In the genomic region with DNA sequence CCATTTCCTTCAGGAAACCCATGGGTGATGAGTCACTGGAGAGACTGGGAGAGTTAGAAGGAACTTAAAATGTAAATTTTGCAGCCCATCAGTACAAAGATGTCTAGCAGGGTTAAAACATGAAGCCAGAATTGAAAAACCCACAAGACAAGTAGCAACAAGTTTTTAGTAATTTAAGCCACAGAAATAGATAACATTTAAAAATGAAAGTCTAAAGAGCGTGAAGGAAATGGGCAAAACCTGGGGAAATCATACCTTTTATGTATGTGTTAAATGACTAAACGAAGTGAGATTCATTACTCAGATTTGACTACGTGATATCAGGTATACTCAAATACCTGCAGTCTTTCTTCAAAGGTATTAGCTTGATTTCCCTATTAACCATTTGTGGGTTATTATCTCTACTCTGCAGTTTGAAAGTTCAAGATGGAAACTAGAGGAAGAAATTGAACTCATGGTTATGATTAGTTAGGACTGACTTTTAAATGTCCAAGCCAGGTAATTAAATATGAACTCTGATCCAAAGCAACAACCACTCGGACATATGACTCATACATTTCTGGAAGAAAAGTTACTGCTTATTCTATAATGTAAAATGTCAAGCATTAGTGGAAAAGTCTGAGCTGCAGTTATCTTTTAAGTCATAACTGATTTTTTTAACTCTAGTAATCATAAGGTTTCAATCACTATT, we compare ENCODE assay signal across 1 cellular context.
TF ChIP-seq lines count a peak whose summit lies in the region.

No MANE protein-coding gene starts in this region.

TF ChIP-seq in GM12878, 131 proteins besides CTCF, POLR2A, EP300 and RAD21 (continued from another document):
- TF ChIP-seq NBN (IDR thresholded peaks at IDR 0.05) (peak; percentile 71; the same call in 1 of the 2 replicates), HDGF (IDR thresholded peaks at IDR 0.05) (no peak), SREBF1 (IDR thresholded peaks at IDR 0.05; ENCODE audit: low read length) (peak; percentile 66), RAD51 (IDR thresholded peaks at IDR 0.05) (no peak), POLR2AphosphoS2 (IDR thresholded peaks at IDR 0.05; ENCODE audit: low read depth, low read length) (no peak), FOXK2 (IDR thresholded peaks at IDR 0.05) (no peak), SPI1 (IDR thresholded peaks at IDR 0.05; ENCODE audit: borderline replicate concordance, insufficient read depth, low read depth, low read length) (0 out of 2 replicates have a peak, but pooled peaks have one; percentile 1), TCF3 (IDR thresholded peaks at IDR 0.05; ENCODE audit: borderline replicate concordance, insufficient read depth, low read depth, low read length) (no peak), SMAD5 (IDR thresholded peaks at IDR 0.05; ENCODE audit: low read depth) (no peak), SIN3A (IDR thresholded peaks at IDR 0.05; ENCODE audit: low read depth, low read length) (no peak), EZH2 (IDR thresholded peaks at IDR 0.05; ENCODE audit: borderline replicate concordance, control insufficient read depth, low read depth, low read length) (no peak), ZNF207 (IDR thresholded peaks at IDR 0.05; ENCODE audit: borderline replicate concordance) (no peak), CREB1 (IDR thresholded peaks at IDR 0.05; ENCODE audit: low read depth) (no peak), TBL1XR1 (IDR thresholded peaks at IDR 0.05; ENCODE audit: low read depth, low read length) (peak; percentile 15; the same call in 1 of the 2 replicates), ETV6 (conservative IDR thresholded peaks at IDR 0.05 in 1 of 2, IDR thresholded peaks at IDR 0.05 in 1 of 2; ENCODE audit: borderline replicate concordance in 1 of 2, low read depth in 1 of 2) (peak in 1 of 2 experiments; percentile 80; a peak in 1 of 4 replicates), RBBP5 (conservative IDR thresholded peaks at IDR 0.05) (no peak), NRF1 (conservative IDR thresholded peaks at IDR 0.05; ENCODE audit: low read depth, low read length) (no peak), LARP7 (IDR thresholded peaks at IDR 0.05) (no peak), BHLHE40 (IDR thresholded peaks at IDR 0.05; ENCODE audit: borderline replicate concordance in 1 of 2, low read depth in 2 of 2, low read length in 1 of 2) (peak; percentile 29 to 53; a peak in 2 of 4 replicates), DPF2 (IDR thresholded peaks at IDR 0.05) (peak; percentile 67; the same call in 1 of the 2 replicates), CBFB (IDR thresholded peaks at IDR 0.05; ENCODE audit: low read depth) (peak; percentile 88), MEF2A (IDR thresholded peaks at IDR 0.05; ENCODE audit: insufficient read depth, low read depth, low read length) (peak; percentile 81), NFXL1 (IDR thresholded peaks at IDR 0.05; ENCODE audit: borderline replicate concordance) (no peak), JUNB (IDR thresholded peaks at IDR 0.05) (peak; percentile 93), TARDBP (IDR thresholded peaks at IDR 0.05; ENCODE audit: borderline replicate concordance) (no peak), EGR1 (IDR thresholded peaks at IDR 0.05; ENCODE audit: borderline replicate concordance in 1 of 2, low read depth in 2 of 2, low read length in 2 of 2) (no peak), ZNF24 (IDR thresholded peaks at IDR 0.05) (peak; percentile 25; the same call in 1 of the 2 replicates)
- TF ChIP-seq, protein P1, sequence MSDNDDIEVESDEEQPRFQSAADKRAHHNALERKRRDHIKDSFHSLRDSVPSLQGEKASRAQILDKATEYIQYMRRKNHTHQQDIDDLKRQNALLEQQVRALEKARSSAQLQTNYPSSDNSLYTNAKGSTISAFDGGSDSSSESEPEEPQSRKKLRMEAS (IDR thresholded peaks at IDR 0.05; ENCODE audit: low read depth, low read length): no peak
- TF ChIP-seq, protein P2, sequence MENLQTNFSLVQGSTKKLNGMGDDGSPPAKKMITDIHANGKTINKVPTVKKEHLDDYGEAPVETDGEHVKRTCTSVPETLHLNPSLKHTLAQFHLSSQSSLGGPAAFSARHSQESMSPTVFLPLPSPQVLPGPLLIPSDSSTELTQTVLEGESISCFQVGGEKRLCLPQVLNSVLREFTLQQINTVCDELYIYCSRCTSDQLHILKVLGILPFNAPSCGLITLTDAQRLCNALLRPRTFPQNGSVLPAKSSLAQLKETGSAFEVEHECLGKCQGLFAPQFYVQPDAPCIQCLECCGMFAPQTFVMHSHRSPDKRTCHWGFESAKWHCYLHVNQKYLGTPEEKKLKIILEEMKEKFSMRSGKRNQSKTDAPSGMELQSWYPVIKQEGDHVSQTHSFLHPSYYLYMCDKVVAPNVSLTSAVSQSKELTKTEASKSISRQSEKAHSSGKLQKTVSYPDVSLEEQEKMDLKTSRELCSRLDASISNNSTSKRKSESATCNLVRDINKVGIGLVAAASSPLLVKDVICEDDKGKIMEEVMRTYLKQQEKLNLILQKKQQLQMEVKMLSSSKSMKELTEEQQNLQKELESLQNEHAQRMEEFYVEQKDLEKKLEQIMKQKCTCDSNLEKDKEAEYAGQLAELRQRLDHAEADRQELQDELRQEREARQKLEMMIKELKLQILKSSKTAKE (IDR thresholded peaks at IDR 0.05; ENCODE audit: low read depth, poor library complexity, severe bottlenecking): peak; percentile 99
- TF ChIP-seq, protein P3, sequence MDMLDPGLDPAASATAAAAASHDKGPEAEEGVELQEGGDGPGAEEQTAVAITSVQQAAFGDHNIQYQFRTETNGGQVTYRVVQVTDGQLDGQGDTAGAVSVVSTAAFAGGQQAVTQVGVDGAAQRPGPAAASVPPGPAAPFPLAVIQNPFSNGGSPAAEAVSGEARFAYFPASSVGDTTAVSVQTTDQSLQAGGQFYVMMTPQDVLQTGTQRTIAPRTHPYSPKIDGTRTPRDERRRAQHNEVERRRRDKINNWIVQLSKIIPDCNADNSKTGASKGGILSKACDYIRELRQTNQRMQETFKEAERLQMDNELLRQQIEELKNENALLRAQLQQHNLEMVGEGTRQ (IDR thresholded peaks at IDR 0.05; ENCODE audit: borderline replicate concordance, low read depth, low read length): no peak
- TF ChIP-seq, protein P4, sequence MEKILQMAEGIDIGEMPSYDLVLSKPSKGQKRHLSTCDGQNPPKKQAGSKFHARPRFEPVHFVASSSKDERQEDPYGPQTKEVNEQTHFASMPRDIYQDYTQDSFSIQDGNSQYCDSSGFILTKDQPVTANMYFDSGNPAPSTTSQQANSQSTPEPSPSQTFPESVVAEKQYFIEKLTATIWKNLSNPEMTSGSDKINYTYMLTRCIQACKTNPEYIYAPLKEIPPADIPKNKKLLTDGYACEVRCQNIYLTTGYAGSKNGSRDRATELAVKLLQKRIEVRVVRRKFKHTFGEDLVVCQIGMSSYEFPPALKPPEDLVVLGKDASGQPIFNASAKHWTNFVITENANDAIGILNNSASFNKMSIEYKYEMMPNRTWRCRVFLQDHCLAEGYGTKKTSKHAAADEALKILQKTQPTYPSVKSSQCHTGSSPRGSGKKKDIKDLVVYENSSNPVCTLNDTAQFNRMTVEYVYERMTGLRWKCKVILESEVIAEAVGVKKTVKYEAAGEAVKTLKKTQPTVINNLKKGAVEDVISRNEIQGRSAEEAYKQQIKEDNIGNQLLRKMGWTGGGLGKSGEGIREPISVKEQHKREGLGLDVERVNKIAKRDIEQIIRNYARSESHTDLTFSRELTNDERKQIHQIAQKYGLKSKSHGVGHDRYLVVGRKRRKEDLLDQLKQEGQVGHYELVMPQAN (conservative IDR thresholded peaks at IDR 0.05): no peak
- TF ChIP-seq, protein P5, sequence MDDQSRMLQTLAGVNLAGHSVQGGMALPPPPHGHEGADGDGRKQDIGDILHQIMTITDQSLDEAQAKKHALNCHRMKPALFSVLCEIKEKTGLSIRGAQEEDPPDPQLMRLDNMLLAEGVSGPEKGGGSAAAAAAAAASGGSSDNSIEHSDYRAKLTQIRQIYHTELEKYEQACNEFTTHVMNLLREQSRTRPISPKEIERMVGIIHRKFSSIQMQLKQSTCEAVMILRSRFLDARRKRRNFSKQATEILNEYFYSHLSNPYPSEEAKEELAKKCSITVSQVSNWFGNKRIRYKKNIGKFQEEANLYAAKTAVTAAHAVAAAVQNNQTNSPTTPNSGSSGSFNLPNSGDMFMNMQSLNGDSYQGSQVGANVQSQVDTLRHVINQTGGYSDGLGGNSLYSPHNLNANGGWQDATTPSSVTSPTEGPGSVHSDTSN (IDR thresholded peaks at IDR 0.05; ENCODE audit: insufficient replicate concordance, low read depth, low read length): no peak
- TF ChIP-seq, protein P6, sequence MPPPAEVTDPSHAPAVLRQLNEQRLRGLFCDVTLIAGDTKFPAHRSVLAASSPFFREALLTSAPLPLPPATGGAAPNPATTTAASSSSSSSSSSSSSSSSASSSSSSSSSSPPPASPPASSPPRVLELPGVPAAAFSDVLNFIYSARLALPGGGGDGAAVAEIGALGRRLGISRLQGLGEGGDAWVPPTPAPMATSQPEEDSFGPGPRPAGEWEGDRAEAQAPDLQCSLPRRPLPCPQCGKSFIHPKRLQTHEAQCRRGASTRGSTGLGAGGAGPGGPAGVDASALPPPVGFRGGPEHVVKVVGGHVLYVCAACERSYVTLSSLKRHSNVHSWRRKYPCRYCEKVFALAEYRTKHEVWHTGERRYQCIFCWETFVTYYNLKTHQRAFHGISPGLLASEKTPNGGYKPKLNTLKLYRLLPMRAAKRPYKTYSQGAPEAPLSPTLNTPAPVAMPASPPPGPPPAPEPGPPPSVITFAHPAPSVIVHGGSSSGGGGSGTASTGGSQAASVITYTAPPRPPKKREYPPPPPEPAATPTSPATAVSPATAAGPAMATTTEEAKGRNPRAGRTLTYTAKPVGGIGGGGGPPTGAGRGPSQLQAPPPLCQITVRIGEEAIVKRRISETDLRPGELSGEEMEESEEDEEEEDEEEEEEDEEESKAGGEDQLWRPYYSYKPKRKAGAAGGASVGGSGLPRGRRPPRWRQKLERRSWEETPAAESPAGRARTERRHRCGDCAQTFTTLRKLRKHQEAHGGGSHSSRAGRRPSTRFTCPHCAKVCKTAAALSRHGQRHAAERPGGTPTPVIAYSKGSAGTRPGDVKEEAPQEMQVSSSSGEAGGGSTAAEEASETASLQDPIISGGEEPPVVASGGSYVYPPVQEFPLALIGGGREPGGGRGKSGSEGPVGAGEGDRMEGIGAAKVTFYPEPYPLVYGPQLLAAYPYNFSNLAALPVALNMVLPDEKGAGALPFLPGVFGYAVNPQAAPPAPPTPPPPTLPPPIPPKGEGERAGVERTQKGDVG (CRISPR knock-in tag; IDR thresholded peaks at IDR 0.05): no peak
